1 cellular context compared by ENCODE assay signal in genomic region chr11:9461068-9461759, GRCh38.
TF ChIP-seq lines count a peak whose summit lies in the region.

No MANE protein-coding gene starts in this region.

TF ChIP-seq in GM12878, 131 proteins besides CTCF, POLR2A, EP300 and RAD21 (continued from another document):
- no peak for TF ChIP-seq HSF1 (IDR thresholded peaks at IDR 0.05; ENCODE audit: low read depth, low read length)
- TF ChIP-seq TAF1 (IDR thresholded peaks at IDR 0.05; ENCODE audit: borderline replicate concordance, low read depth, low read length): peak; percentile 98
- TF ChIP-seq FOXK2 (IDR thresholded peaks at IDR 0.05): no peak
- no peak for TF ChIP-seq CBFB (IDR thresholded peaks at IDR 0.05; ENCODE audit: low read depth)
- peak; percentile 97 for TF ChIP-seq MEF2B (IDR thresholded peaks at IDR 0.05; ENCODE audit: partially characterized antibody, poor library complexity, severe bottlenecking)
- TF ChIP-seq E2F8 (IDR thresholded peaks at IDR 0.05; ENCODE audit: low read depth, partially characterized antibody): no peak
- no peak for TF ChIP-seq HDGF (IDR thresholded peaks at IDR 0.05)
- TF ChIP-seq ZNF274 (IDR thresholded peaks at IDR 0.05; ENCODE audit: insufficient read depth, insufficient read length): no peak
- no peak for TF ChIP-seq SRF (IDR thresholded peaks at IDR 0.05; ENCODE audit: low read depth in 2 of 2, low read length in 2 of 2)
- TF ChIP-seq USF1 (IDR thresholded peaks at IDR 0.05; ENCODE audit: borderline replicate concordance, extremely low read length, insufficient read depth, low read depth, low read length): no peak
- TF ChIP-seq TCF12 (IDR thresholded peaks at IDR 0.05; ENCODE audit: low read depth, low read length): peak; percentile 51; the same call in 1 of the 2 replicates
- TF ChIP-seq MYB (IDR thresholded peaks at IDR 0.05; ENCODE audit: borderline replicate concordance, low read depth, low read length): no peak
- no peak for TF ChIP-seq ELK1 (IDR thresholded peaks at IDR 0.05; ENCODE audit: low read depth, low read length)
- TF ChIP-seq STAT1 (conservative IDR thresholded peaks at IDR 0.05): no peak
- no peak for TF ChIP-seq PAX8 (IDR thresholded peaks at IDR 0.05)
- TF ChIP-seq CHD2 (IDR thresholded peaks at IDR 0.05; ENCODE audit: borderline replicate concordance, low read depth, low read length): no peak
- TF ChIP-seq ZNF687 (IDR thresholded peaks at IDR 0.05): peak; percentile 84
- 0 out of 2 replicates have a peak, but pooled peaks have one; percentile 43 for TF ChIP-seq TARDBP (IDR thresholded peaks at IDR 0.05; ENCODE audit: borderline replicate concordance)
- TF ChIP-seq SUZ12 (IDR thresholded peaks at IDR 0.05; ENCODE audit: unreplicated experiment): no peak
- TF ChIP-seq RFX5 (IDR thresholded peaks at IDR 0.05; ENCODE audit: low read depth, low read length): no peak
- TF ChIP-seq MEF2A (IDR thresholded peaks at IDR 0.05; ENCODE audit: insufficient read depth, low read depth, low read length): peak; percentile 81
- no peak for TF ChIP-seq PAX5 (IDR thresholded peaks at IDR 0.05; ENCODE audit: borderline replicate concordance, low read depth, low read length)
- TF ChIP-seq TCF3 (IDR thresholded peaks at IDR 0.05; ENCODE audit: borderline replicate concordance, insufficient read depth, low read depth, low read length): peak; percentile 88; the same call in 1 of the 2 replicates
- no peak for TF ChIP-seq NFXL1 (IDR thresholded peaks at IDR 0.05; ENCODE audit: borderline replicate concordance)
- TF ChIP-seq SMAD1 (IDR thresholded peaks at IDR 0.05; ENCODE audit: low read depth, partially characterized antibody): peak; percentile 28
- TF ChIP-seq ZNF592 (IDR thresholded peaks at IDR 0.05): peak; percentile 77
- peak; percentile 57 for TF ChIP-seq IKZF1 (conservative IDR thresholded peaks at IDR 0.05)
- peak; percentile 39 for TF ChIP-seq RELA (IDR thresholded peaks at IDR 0.05; ENCODE audit: borderline replicate concordance, partially characterized antibody)
- TF ChIP-seq MYC (IDR thresholded peaks at IDR 0.05; ENCODE audit: insufficient read depth, insufficient read length, insufficient replicate concordance, low read length, severe bottlenecking): no peak
- TF ChIP-seq SREBF1 (IDR thresholded peaks at IDR 0.05; ENCODE audit: low read length): no peak
- TF ChIP-seq ZBED1 (IDR thresholded peaks at IDR 0.05; ENCODE audit: borderline replicate concordance): no peak
- no peak for TF ChIP-seq EZH2 (IDR thresholded peaks at IDR 0.05; ENCODE audit: borderline replicate concordance, control insufficient read depth, low read depth, low read length)
- no peak for TF ChIP-seq HDAC2 (IDR thresholded peaks at IDR 0.05)
- no peak for TF ChIP-seq BMI1 (IDR thresholded peaks at IDR 0.05; ENCODE audit: borderline replicate concordance)
- TF ChIP-seq MAX (IDR thresholded peaks at IDR 0.05; ENCODE audit: low read depth, low read length): peak; percentile 46; the same call in 1 of the 2 replicates
- TF ChIP-seq EED (IDR thresholded peaks at IDR 0.05; ENCODE audit: low read depth): no peak; the same call in 1 of the 2 replicates
- peak; percentile 82 for TF ChIP-seq NKRF (conservative IDR thresholded peaks at IDR 0.05)
- no peak for TF ChIP-seq IKZF2 (IDR thresholded peaks at IDR 0.05)
- TF ChIP-seq POU2F2 (IDR thresholded peaks at IDR 0.05; ENCODE audit: borderline replicate concordance, low read depth, low read length): no peak; the same call in 2 of the 3 replicates
- TF ChIP-seq SMAD5 (IDR thresholded peaks at IDR 0.05; ENCODE audit: low read depth): peak; percentile 49; the same call in 1 of the 2 replicates
- no peak for TF ChIP-seq PKNOX1 (IDR thresholded peaks at IDR 0.05)
- TF ChIP-seq RAD51 (IDR thresholded peaks at IDR 0.05): no peak
- 0 out of 2 replicates have a peak, but pooled peaks have one; percentile 38 for TF ChIP-seq ESRRA (IDR thresholded peaks at IDR 0.05; ENCODE audit: low read length)
- no peak for TF ChIP-seq TCF7 (IDR thresholded peaks at IDR 0.05; ENCODE audit: borderline replicate concordance)
- no peak for TF ChIP-seq RCOR1 (conservative IDR thresholded peaks at IDR 0.05; ENCODE audit: low read depth, low read length)
